ENCODE assay signal across 10 cellular contexts in genomic region chr5:40409600-40409999, GRCh38.
DNase-seq lines count a peak whose midpoint lies in the region; ATAC-seq and TF ChIP-seq lines count a peak whose summit lies in the region.
"Had no signal": no experiment of that assay in that cellular context is flagged by ENCODE, and none has a peak within 500 bp of the region (broad histone marks: within the 10 kb centered on the region; RNA-seq: fewer than 3 reads in every experiment).

No MANE protein-coding gene starts in this region.

- H3K4me1 ChIP-seq in Peyer's patch, result peaks cover 0 to 22% (median 5%) of the 10 kb centered on the region in 4 donors
- peaks cover 0 to 5% of the 10 kb centered on the region in 2 donors for H3K4me1 ChIP-seq in breast epithelium

- H3K36me3 ChIP-seq in Peyer's patch, result no peaks in the 10 kb centered on the region
- H3K36me3 ChIP-seq in breast epithelium, result no peaks in the 10 kb centered on the region

- ATAC-seq in HG03520 (IDR thresholded peaks at IDR 0.05; ENCODE audit: unreplicated experiment) (no peak), GM21528 (IDR thresholded peaks at IDR 0.05; ENCODE audit: low FRiP score, unreplicated experiment) (no peak)

- no peaks in the 10 kb centered on the region for H3K27me3 Mint-ChIP-seq in activated naive CD8-positive, alpha-beta T cell treated with anti-CD3 and anti-CD28 coated beads for 36 hours
- H3K27me3 Mint-ChIP-seq in nephron (ENCODE audit: low read depth) (no peaks in the 10 kb centered on the region), chondrocyte (ENCODE audit: low read depth) (no peaks in the 10 kb centered on the region)
- H3K27me3 Mint-ChIP-seq: progenitor cell of endocrine pancreas had no signal

- H3K9me3 ChIP-seq in Peyer's patch (no peaks in the 10 kb centered on the region), breast epithelium (no peaks in the 10 kb centered on the region)

- peak overlapping the region; percentile 95 for H3K27ac Mint-ChIP-seq in activated naive CD8-positive, alpha-beta T cell treated with anti-CD3 and anti-CD28 coated beads for 36 hours
- H3K27ac Mint-ChIP-seq in nephron (peak overlapping the region in 2 of 3 experiments; percentile 18 to 48), chondrocyte (ENCODE audit: unreplicated experiment) (no peak overlapping the region)
- H3K27ac Mint-ChIP-seq: progenitor cell of endocrine pancreas had no signal

- H3K27me3 ChIP-seq in Peyer's patch (no peaks in the 10 kb centered on the region), breast epithelium (no peaks in the 10 kb centered on the region)

- H3K27ac ChIP-seq in Peyer's patch (peak overlapping the region; percentile 51 to 74 (median 67)), breast epithelium (no peak overlapping the region)

- H3K4me1 Mint-ChIP-seq in activated naive CD8-positive, alpha-beta T cell treated with anti-CD3 and anti-CD28 coated beads for 36 hours, result peaks cover 59% of the 10 kb centered on the region
- peaks cover 37% of the 10 kb centered on the region for H3K4me1 Mint-ChIP-seq in nephron
- H3K4me1 Mint-ChIP-seq in chondrocyte (ENCODE audit: low read depth), result peaks cover 22% of the 10 kb centered on the region

- peaks cover 15% of the 10 kb centered on the region for H3K9me3 Mint-ChIP-seq in activated naive CD8-positive, alpha-beta T cell treated with anti-CD3 and anti-CD28 coated beads for 36 hours
- H3K9me3 Mint-ChIP-seq in nephron, result no peaks in the 10 kb centered on the region
- no peaks in the 10 kb centered on the region for H3K9me3 Mint-ChIP-seq in chondrocyte (ENCODE audit: low read depth)

- DNase-seq in GF-D8 (lab: John Stamatoyannopoulos, UW) (peak; percentile 40), Peyer's patch (peak in 2 of 3 donors; percentile 31 to 68), breast epithelium (ENCODE audit: low spot score in 2 of 2) (no peak), chondrocyte (ENCODE audit: low spot score) (no peak)
- peak; percentile 43 for DNase-seq in activated naive CD8-positive, alpha-beta T cell treated with anti-CD3 and anti-CD28 coated beads for 36 hours
- DNase-seq: DMS79 had no signal

- TF ChIP-seq POLR2A in Peyer's patch (IDR thresholded peaks at IDR 0.05), result no peak
- TF ChIP-seq POLR2A in breast epithelium (IDR thresholded peaks at IDR 0.05), result no peak

- TF ChIP-seq CTCF in Peyer's patch (IDR thresholded peaks at IDR 0.05) (no peak), nephron (IDR thresholded peaks at IDR 0.05; ENCODE audit: unreplicated experiment in 3 of 3) (no peak), breast epithelium (IDR thresholded peaks at IDR 0.05) (no peak), chondrocyte (IDR thresholded peaks at IDR 0.05) (no peak)

- H3K36me3 Mint-ChIP-seq in activated naive CD8-positive, alpha-beta T cell treated with anti-CD3 and anti-CD28 coated beads for 36 hours, result peaks cover 36% of the 10 kb centered on the region
- no peaks in the 10 kb centered on the region for H3K36me3 Mint-ChIP-seq in nephron (ENCODE audit: low read depth)
- H3K36me3 Mint-ChIP-seq in chondrocyte (ENCODE audit: low read depth), result no peaks in the 10 kb centered on the region

- H3K4me3 ChIP-seq in Peyer's patch (no peak overlapping the region), breast epithelium (no peak overlapping the region)

- peak overlapping the region; percentile 71 for H3K4me3 Mint-ChIP-seq in activated naive CD8-positive, alpha-beta T cell treated with anti-CD3 and anti-CD28 coated beads for 36 hours
- H3K4me3 Mint-ChIP-seq in nephron, result no peak overlapping the region
- H3K4me3 Mint-ChIP-seq in chondrocyte (ENCODE audit: unreplicated experiment), result no peak overlapping the region

- intact Hi-C loops in breast epithelium (cut with DNase I; ENCODE audit: low total_unique reads), result no loop called here

Comparison
In these comparisons a context has a peak if more than half of its experiments do, and no peak if none do; other contexts are left out.
1. DNase-seq: peak in GF-D8 (single experiment), Peyer's patch (2 of 3) and activated naive CD8-positive, alpha-beta T cell treated with anti-CD3 and anti-CD28 coated beads for 36 hours (single experiment); none in breast epithelium (0 of 2) and chondrocyte (single experiment).
2. H3K27ac ChIP-seq: peak in Peyer's patch (4 of 4); none in breast epithelium (0 of 2).